ENCODE assay signal across 8 cellular contexts in genomic region chr22:46150615-46151423, GRCh38. TPM values are rescaled to one million over a fixed set of nuclear protein-coding genes. Genes with fewer than 3 reads are reported as not detected.
A peak's percentile ranks its signal among the peaks of the same experiment; 100 is the strongest.
DNase-seq lines count a peak whose midpoint lies in the region; ATAC-seq and TF ChIP-seq lines count a peak whose summit lies in the region.

No MANE protein-coding gene starts in this region.

- peak overlapping the region; percentile 43 for H3K27ac ChIP-seq in CD8-positive, alpha-beta memory T cell (ENCODE audit: low read depth, low read length)
- H3K27ac ChIP-seq in KMS-11 (no peak overlapping the region), stomach (peak overlapping the region; percentile 87 to 93 (median 91))
- H3K27ac ChIP-seq in naive thymus-derived CD4-positive, alpha-beta T cell (ENCODE audit: low read depth, low read length): peak overlapping the region; percentile 71

- H2AFZ ChIP-seq in KMS-11 (ENCODE audit: low read depth): peak overlapping the region; percentile 67; the same call in 1 of the 2 replicates

- peak overlapping the region; percentile 55 for H3K4me3 ChIP-seq in CD8-positive, alpha-beta memory T cell (ENCODE audit: low read length)
- H3K4me3 ChIP-seq in KMS-11 (IDR thresholded peaks at IDR 0.05; ENCODE audit: insufficient read depth, low read depth, low read length) (no peak overlapping the region), stomach (peak overlapping the region; percentile 89 to 95 (median 92))
- peak overlapping the region; percentile 74 for H3K4me3 ChIP-seq in naive thymus-derived CD4-positive, alpha-beta T cell (ENCODE audit: low read length)

- no peak for TF ChIP-seq CTCF in KMS-11 (conservative IDR thresholded peaks at IDR 0.05; ENCODE audit: low read depth, low read length)
- no peak for TF ChIP-seq CTCF in stomach (IDR thresholded peaks at IDR 0.05)

- TF ChIP-seq POLR2A in stomach (IDR thresholded peaks at IDR 0.05): no peak

- H3K9me3 Mint-ChIP-seq in CD8-positive, alpha-beta memory T cell: no peaks in the 10 kb centered on the region
- no peaks in the 10 kb centered on the region for H3K9me3 Mint-ChIP-seq in naive thymus-derived CD4-positive, alpha-beta T cell

- H3K36me3 ChIP-seq in CD8-positive, alpha-beta memory T cell (ENCODE audit: insufficient read depth, low read length): no peaks in the 10 kb centered on the region
- H3K36me3 ChIP-seq in KMS-11 (ENCODE audit: insufficient read depth) (no peaks in the 10 kb centered on the region), stomach (peaks cover 0 to 19% (median 6%) of the 10 kb centered on the region in 4 donors)
- H3K36me3 ChIP-seq in naive thymus-derived CD4-positive, alpha-beta T cell (ENCODE audit: control insufficient read depth in 2 of 3, insufficient read depth in 3 of 3, low read length in 3 of 3): no peaks in the 10 kb centered on the region

- peak overlapping the region; percentile 68 for H3K4me2 ChIP-seq in KMS-11

- POLR2A ChIA-PET in CD8-positive, alpha-beta memory T cell (lab: Charles Lee): interaction anchor here (1.8 kb wide), 1 partner anchor 145 kb away, joined by 4 read pairs; no protein-coding TSS in a partner anchor
- POLR2A ChIA-PET in naive thymus-derived CD4-positive, alpha-beta T cell (lab: Charles Lee): interaction anchor here (1.1 to 1.6 kb wide), 3 partner anchors 105 to 146 kb away, joined by 3 to 5 read pairs (median 3); partner anchors contain the start of gene GTSE1

- H3K36me3 Mint-ChIP-seq in CD8-positive, alpha-beta memory T cell: peaks cover 2 to 21% (median 3%) of the 10 kb centered on the region in 3 donors
- H3K36me3 Mint-ChIP-seq in naive thymus-derived CD4-positive, alpha-beta T cell: peaks cover 0 to 9% (median 0%) of the 10 kb centered on the region in 5 donors

- H3K4me1 ChIP-seq in CD8-positive, alpha-beta memory T cell (ENCODE audit: insufficient read depth, low read length): peaks cover 18% of the 10 kb centered on the region
- H3K4me1 ChIP-seq in KMS-11 (ENCODE audit: low read depth, poor library complexity, severe bottlenecking): peaks cover 10% of the 10 kb centered on the region
- peaks cover 10 to 15% of the 10 kb centered on the region in 2 donors for H3K4me1 ChIP-seq in naive thymus-derived CD4-positive, alpha-beta T cell (ENCODE audit: control insufficient read depth in 2 of 2, insufficient read depth in 2 of 2, low read length in 2 of 2)
- peaks cover 10 to 61% (median 48%) of the 10 kb centered on the region in 4 donors for H3K4me1 ChIP-seq in stomach

- ATAC-seq in GM21528 (IDR thresholded peaks at IDR 0.05; ENCODE audit: low FRiP score, unreplicated experiment) (peak; percentile 25), HG03378 (IDR thresholded peaks at IDR 0.05; ENCODE audit: unreplicated experiment) (no peak)
- peak; percentile 44 for ATAC-seq in naive thymus-derived CD4-positive, alpha-beta T cell

- no peaks in the 10 kb centered on the region for H3K79me2 ChIP-seq in KMS-11 (ENCODE audit: insufficient read depth, low read depth)

- H3K4me3 Mint-ChIP-seq in CD8-positive, alpha-beta memory T cell: peak overlapping the region; percentile 78 to 91 (median 83)
- peak overlapping the region; percentile 77 to 86 (median 82) for H3K4me3 Mint-ChIP-seq in naive thymus-derived CD4-positive, alpha-beta T cell

- no peaks in the 10 kb centered on the region for H3K27me3 ChIP-seq in CD8-positive, alpha-beta memory T cell (ENCODE audit: insufficient read depth, low read length, poor library complexity, severe bottlenecking)
- H3K27me3 ChIP-seq in KMS-11 (ENCODE audit: insufficient read depth, low read depth): peaks cover 30% of the 10 kb centered on the region
- no peaks in the 10 kb centered on the region for H3K27me3 ChIP-seq in naive thymus-derived CD4-positive, alpha-beta T cell (ENCODE audit: control insufficient read depth in 2 of 2, insufficient read depth in 2 of 2, low read length in 2 of 2)
- no peaks in the 10 kb centered on the region for H3K27me3 ChIP-seq in stomach

- peak overlapping the region in 6 of 8 donors; percentile 23 to 85 (median 75) for H3K27ac Mint-ChIP-seq in CD8-positive, alpha-beta memory T cell
- H3K27ac Mint-ChIP-seq in naive thymus-derived CD4-positive, alpha-beta T cell: peak overlapping the region in 3 of 9 donors; percentile 68 to 83 (median 80)

- CTCF ChIA-PET in CD8-positive, alpha-beta memory T cell (lab: Charles Lee): interaction anchor here (0.7 to 1.5 kb wide), 4 partner anchors 10 to 146 kb away, joined by 3 to 4 read pairs (median 4); partner anchors contain the start of gene GTSE1
- CTCF ChIA-PET in naive thymus-derived CD4-positive, alpha-beta T cell (lab: Charles Lee): interaction anchor here (0.9 kb wide), 1 partner anchor 12 kb away, joined by 3 read pairs; no protein-coding TSS in a partner anchor

- H3K9ac ChIP-seq in KMS-11: peak overlapping the region; percentile 27; the same call in 1 of the 2 replicates

- DNase-seq in CD8-positive, alpha-beta memory T cell: peak; percentile 45 to 75 (median 56)
- peak; percentile 28 to 43 (median 31) for DNase-seq in activated CD8-positive, alpha-beta memory T cell treated with anti-CD3 and anti-CD28 coated beads for 48 hours (ENCODE audit: low read depth in 2 of 3, low spot score in 2 of 3)
- DNase-seq in epidermal melanocyte (ENCODE audit: insufficient read length, low spot score) (peak; percentile 41), stomach (peak; percentile 41)
- peak; percentile 23 to 64 (median 45) for DNase-seq in naive thymus-derived CD4-positive, alpha-beta T cell

- H3K27me3 Mint-ChIP-seq in CD8-positive, alpha-beta memory T cell: no peaks in the 10 kb centered on the region
- H3K27me3 Mint-ChIP-seq in naive thymus-derived CD4-positive, alpha-beta T cell: peaks cover 0 to 38% (median 0%) of the 10 kb centered on the region in 5 donors

- intact Hi-C loops in naive thymus-derived CD4-positive, alpha-beta T cell (cut with micrococcal nuclease): loop anchor here (1.0 to 2.0 kb wide), 6 partner anchors 29 to 184 kb away; partner anchors contain the start of genes GTSE1 (in 2 of the 2) and TRMU (in 1 of the 2)
- intact Hi-C loops in stomach (cut with DNase I; ENCODE audit: low total_unique reads): no loop called here

- WGBS in stomach, 5 donors: 0 to 1% (median 0%) methylated on average over 7 to 89 of the region's 105 CpGs

- no peaks in the 10 kb centered on the region for H4K20me1 ChIP-seq in KMS-11 (ENCODE audit: insufficient read depth)

- peaks cover 19 to 26% (median 22%) of the 10 kb centered on the region in 3 donors for H3K4me1 Mint-ChIP-seq in CD8-positive, alpha-beta memory T cell
- peaks cover 13 to 25% (median 20%) of the 10 kb centered on the region in 7 donors for H3K4me1 Mint-ChIP-seq in naive thymus-derived CD4-positive, alpha-beta T cell

- no peaks in the 10 kb centered on the region for H3K9me3 ChIP-seq in CD8-positive, alpha-beta memory T cell (ENCODE audit: low read length)
- H3K9me3 ChIP-seq in naive thymus-derived CD4-positive, alpha-beta T cell (ENCODE audit: control insufficient read depth in 2 of 3, low read length in 3 of 3): no peaks in the 10 kb centered on the region
- H3K9me3 ChIP-seq in stomach: no peaks in the 10 kb centered on the region

- TF ChIP-seq EP300 in stomach (IDR thresholded peaks at IDR 0.05): no peak

RNA-seq across cellular contexts. Expression of gene PPARA, which starts 0.5 kb away (rescaled TPM):
- 10 to 100 TPM; 11.2 to 12.9 TPM for total RNA-seq in CD8-positive, alpha-beta memory T cell
- polyA plus RNA-seq in CD8-positive, alpha-beta memory T cell: 10.1 TPM
- total RNA-seq in naive thymus-derived CD4-positive, alpha-beta T cell: 10 to 100 TPM; 13.7 to 21.6 (median 18.5) TPM
- 1 to 10 TPM; 3.7 to 5.1 TPM for polyA plus RNA-seq in naive thymus-derived CD4-positive, alpha-beta T cell
- 10 to 100 TPM in 4 of 5 donors, 1 to 10 TPM in 1; 8.2 to 28.8 (median 19.4) TPM for total RNA-seq in stomach
- 1 to 10 TPM; 3.4 to 8.6 (median 5.3) TPM for polyA plus RNA-seq in stomach
